Comparison of ENCODE assay signal across 9 cellular contexts in the genomic region with DNA sequence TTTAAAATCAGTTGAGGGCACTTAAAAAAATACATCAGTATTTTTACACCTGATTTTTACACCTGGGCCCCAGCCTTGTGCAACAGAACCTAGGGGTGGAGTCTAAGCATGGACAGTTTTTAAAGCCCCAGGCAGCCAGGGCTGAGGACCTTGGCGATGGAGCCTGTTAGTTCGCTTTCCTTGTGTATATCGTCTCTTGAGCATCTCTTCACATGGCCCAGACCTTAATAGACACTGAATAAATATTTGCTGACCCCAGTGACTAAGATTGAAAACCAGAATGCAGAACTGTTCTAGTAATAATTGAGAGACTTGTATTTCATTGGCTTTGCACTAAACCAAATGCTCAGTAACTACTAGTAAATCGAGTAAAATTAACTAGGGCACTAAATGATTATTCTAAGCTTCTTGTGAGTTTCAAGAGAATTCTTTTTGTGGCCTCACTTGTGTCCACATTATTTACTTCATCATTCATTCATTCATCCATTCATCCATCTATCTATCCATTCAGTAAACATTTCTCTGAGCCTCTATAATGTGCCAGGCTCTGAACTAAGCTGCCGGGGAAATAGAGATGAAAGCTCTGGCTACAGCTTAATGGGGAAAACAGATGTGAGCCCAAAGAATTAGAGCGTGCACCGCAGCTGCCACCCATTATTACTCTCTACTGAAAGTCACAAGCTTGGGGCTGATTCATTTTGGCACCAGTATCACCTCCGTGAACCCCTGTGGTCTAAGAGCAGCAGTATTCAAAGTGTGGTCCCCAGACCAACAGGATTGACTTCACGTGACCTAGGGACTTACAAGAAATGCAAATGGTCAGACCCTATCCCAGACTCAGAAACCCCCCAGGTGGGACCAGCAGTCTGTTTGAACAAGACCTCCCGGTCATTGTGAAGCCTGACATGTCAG. TPM values are rescaled to one million over a fixed set of nuclear protein-coding genes. Genes with fewer than 3 reads are reported as not detected.
DNase-seq lines count a peak whose midpoint lies in the region; ATAC-seq, FAIRE-seq and TF ChIP-seq lines count a peak whose summit lies in the region.
"Had no signal": no experiment of that assay in that cellular context is flagged by ENCODE, and none has a peak within 500 bp of the region (broad histone marks: within the 10 kb centered on the region; RNA-seq: fewer than 3 reads in every experiment).

No MANE protein-coding gene starts in this region.

- intact Hi-C loops in ascending aorta (cut with DNase I) (no loop called here), psoas muscle (cut with DNase I) (no loop called here), right lobe of liver (cut with DNase I) (no loop called here)

- no peak for TF ChIP-seq POLR2A in right lobe of liver (IDR thresholded peaks at IDR 0.05)

- no peaks in the 10 kb centered on the region for H3K27me3 ChIP-seq in ascending aorta
- H3K27me3 ChIP-seq in psoas muscle (ENCODE audit: insufficient read depth in 3 of 3, low read length in 2 of 3): no peaks in the 10 kb centered on the region
- no peaks in the 10 kb centered on the region for H3K27me3 ChIP-seq in right lobe of liver

- H3K27ac ChIP-seq in epithelial cell of prostate (peak overlapping the region; percentile 98), ascending aorta (no peak overlapping the region), psoas muscle (no peak overlapping the region), right lobe of liver (no peak overlapping the region)

- H3K4me1 ChIP-seq in ascending aorta: no peaks in the 10 kb centered on the region
- no peaks in the 10 kb centered on the region for H3K4me1 ChIP-seq in psoas muscle
- no peaks in the 10 kb centered on the region for H3K4me1 ChIP-seq in right lobe of liver

- H3K36me3 ChIP-seq in ascending aorta (no peaks in the 10 kb centered on the region), psoas muscle (ENCODE audit: insufficient read depth in 1 of 2, low read depth in 1 of 2) (no peaks in the 10 kb centered on the region), right lobe of liver (no peaks in the 10 kb centered on the region)

- no peak for FAIRE-seq in urothelium cell line (lab: Jason Lieb, UNC)

- H3K9me3 ChIP-seq in ascending aorta (no peaks in the 10 kb centered on the region), psoas muscle (no peaks in the 10 kb centered on the region), right lobe of liver (no peaks in the 10 kb centered on the region)

- TF ChIP-seq CTCF in ascending aorta (IDR thresholded peaks at IDR 0.05) (no peak), psoas muscle (IDR thresholded peaks at IDR 0.05) (no peak), right lobe of liver (IDR thresholded peaks at IDR 0.05) (no peak)

- 55 to 66% (median 57%) methylated on average over 10 of the region's 10 CpGs for WGBS in psoas muscle, 3 donors
- 81% methylated on average over 6 of the region's 10 CpGs for WGBS in right lobe of liver (ENCODE audit: insufficient coverage, low coverage, low lambda C conversion rate, missing lambda C conversion rate)

- no peak overlapping the region for H3K4me3 ChIP-seq in ascending aorta
- H3K4me3 ChIP-seq in psoas muscle: no peak overlapping the region
- H3K4me3 ChIP-seq in right lobe of liver: no peak overlapping the region

- DNase-seq in ELF-1 (ENCODE audit: low read depth, low spot score): peak; percentile 24
- DNase-seq in GM19240 (ENCODE audit: insufficient read length, low spot score): peak; percentile 62
- DNase-seq in epithelial cell of prostate (ENCODE audit: low read depth, low spot score): no peak
- no peak for DNase-seq in ascending aorta (ENCODE audit: low spot score in 2 of 2)
- no peak for DNase-seq in psoas muscle
- DNase-seq in urothelium cell line (ENCODE audit: low spot score): no peak
- DNase-seq in right lobe of liver: no peak

- ATAC-seq in HG03159 (IDR thresholded peaks at IDR 0.05; ENCODE audit: unreplicated experiment): peak; percentile 74
- ATAC-seq in psoas muscle: no peak
- no peak for ATAC-seq in right lobe of liver
- ATAC-seq: HCT116 had no signal

RNA-seq across cellular contexts. Expression of a gene that starts 30.7 kb away (rescaled TPM):
- 3.2 TPM for total RNA-seq in ascending aorta
- 10 to 100 TPM; 11.3 to 14.3 (median 12.5) TPM for total RNA-seq in psoas muscle
- polyA plus RNA-seq in psoas muscle: 1 to 10 TPM; 3.6 to 8.1 (median 6.5) TPM
- 1 to 10 TPM; 3.5 to 6.4 (median 4.6) TPM for total RNA-seq in right lobe of liver

Comparison
In these comparisons a context has a peak if more than half of its experiments do, and no peak if none do; other contexts are left out.
1. DNase-seq: peak in ELF-1 (single experiment) and GM19240 (single experiment); none in epithelial cell of prostate (single experiment), ascending aorta (0 of 2), psoas muscle (0 of 2), urothelium cell line (single experiment) and right lobe of liver (0 of 3).